14 cellular contexts compared by ENCODE assay signal in genomic region chr2:100222844-100223243, GRCh38.
"Had no signal": no experiment of that assay in that cellular context is flagged by ENCODE, and none has a peak within 500 bp of the region (broad histone marks: within the 10 kb centered on the region; RNA-seq: fewer than 3 reads in every experiment).

No MANE protein-coding gene starts in this region.

- H3K4me3 ChIP-seq: gastrocnemius medialis, neural progenitor cell, sigmoid colon, spleen had no signal

- H3K4me1 ChIP-seq: gastrocnemius medialis, neural progenitor cell, sigmoid colon, spleen had no signal

- H3K27me3 ChIP-seq: gastrocnemius medialis, neural progenitor cell, sigmoid colon, spleen had no signal

- DNase-seq: activated CD4-positive, alpha-beta memory T cell treated with anti-CD3 and anti-CD28 coated beads for 36 hours; activated CD4-positive, alpha-beta T cell treated with anti-CD3 and anti-CD28 coated beads for 1 hour; activated naive CD4-positive, alpha-beta T cell treated with anti-CD3 and anti-CD28 coated beads, Interleukin-2, amount 50 U/mL, for 16 hours; activated T-cell treated with anti-CD3 and anti-CD28 coated beads, Interleukin-2, amount 50 U/mL, for 24 hours; endodermal cell; gastrocnemius medialis; left colon; mammary epithelial cell; naive B cell; sigmoid colon; spleen; stimulated activated naive CD8-positive, alpha-beta T cell treated with anti-CD3 and anti-CD28 coated beads, Interleukin-15, amount 100 ng/mL, for 72 hours had no signal

- H3K9me3 ChIP-seq: gastrocnemius medialis, sigmoid colon, spleen had no signal

- H3K27ac ChIP-seq: gastrocnemius medialis, neural progenitor cell, sigmoid colon, spleen, VCaP had no signal

- H3K36me3 ChIP-seq: gastrocnemius medialis, neural progenitor cell, sigmoid colon, spleen had no signal

- ATAC-seq: gastrocnemius medialis; left colon; stimulated activated naive CD8-positive, alpha-beta T cell treated with anti-CD3 and anti-CD28 coated beads, Interleukin-15, amount 100 ng/mL, for 72 hours had no signal
